Comparison of ENCODE assay signal across 1 cellular context in the genomic region with DNA sequence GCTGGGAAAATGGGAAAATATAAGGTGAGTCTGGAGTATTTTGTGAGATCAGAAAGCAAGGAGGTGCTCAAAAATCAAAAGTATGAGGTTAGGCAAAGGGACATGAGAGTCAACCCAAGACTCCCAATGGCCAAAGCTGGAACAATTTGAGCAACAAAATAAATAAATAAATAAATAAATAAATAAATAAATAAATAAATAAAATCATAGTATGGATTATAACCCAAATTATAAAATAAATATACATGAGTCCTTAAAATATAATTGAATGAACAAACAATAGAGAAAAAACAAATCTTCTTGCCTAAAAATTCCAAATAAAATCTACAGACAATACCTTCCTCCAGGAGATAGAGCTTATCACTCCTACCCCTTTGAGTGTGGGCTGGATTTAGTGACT.
TF ChIP-seq lines count a peak whose summit lies in the region.

No MANE protein-coding gene starts in this region.

TF ChIP-seq in HEK293, 187 proteins besides CTCF, POLR2A, EP300 and RAD21 (continued from another document):
- TF ChIP-seq, protein P1, sequence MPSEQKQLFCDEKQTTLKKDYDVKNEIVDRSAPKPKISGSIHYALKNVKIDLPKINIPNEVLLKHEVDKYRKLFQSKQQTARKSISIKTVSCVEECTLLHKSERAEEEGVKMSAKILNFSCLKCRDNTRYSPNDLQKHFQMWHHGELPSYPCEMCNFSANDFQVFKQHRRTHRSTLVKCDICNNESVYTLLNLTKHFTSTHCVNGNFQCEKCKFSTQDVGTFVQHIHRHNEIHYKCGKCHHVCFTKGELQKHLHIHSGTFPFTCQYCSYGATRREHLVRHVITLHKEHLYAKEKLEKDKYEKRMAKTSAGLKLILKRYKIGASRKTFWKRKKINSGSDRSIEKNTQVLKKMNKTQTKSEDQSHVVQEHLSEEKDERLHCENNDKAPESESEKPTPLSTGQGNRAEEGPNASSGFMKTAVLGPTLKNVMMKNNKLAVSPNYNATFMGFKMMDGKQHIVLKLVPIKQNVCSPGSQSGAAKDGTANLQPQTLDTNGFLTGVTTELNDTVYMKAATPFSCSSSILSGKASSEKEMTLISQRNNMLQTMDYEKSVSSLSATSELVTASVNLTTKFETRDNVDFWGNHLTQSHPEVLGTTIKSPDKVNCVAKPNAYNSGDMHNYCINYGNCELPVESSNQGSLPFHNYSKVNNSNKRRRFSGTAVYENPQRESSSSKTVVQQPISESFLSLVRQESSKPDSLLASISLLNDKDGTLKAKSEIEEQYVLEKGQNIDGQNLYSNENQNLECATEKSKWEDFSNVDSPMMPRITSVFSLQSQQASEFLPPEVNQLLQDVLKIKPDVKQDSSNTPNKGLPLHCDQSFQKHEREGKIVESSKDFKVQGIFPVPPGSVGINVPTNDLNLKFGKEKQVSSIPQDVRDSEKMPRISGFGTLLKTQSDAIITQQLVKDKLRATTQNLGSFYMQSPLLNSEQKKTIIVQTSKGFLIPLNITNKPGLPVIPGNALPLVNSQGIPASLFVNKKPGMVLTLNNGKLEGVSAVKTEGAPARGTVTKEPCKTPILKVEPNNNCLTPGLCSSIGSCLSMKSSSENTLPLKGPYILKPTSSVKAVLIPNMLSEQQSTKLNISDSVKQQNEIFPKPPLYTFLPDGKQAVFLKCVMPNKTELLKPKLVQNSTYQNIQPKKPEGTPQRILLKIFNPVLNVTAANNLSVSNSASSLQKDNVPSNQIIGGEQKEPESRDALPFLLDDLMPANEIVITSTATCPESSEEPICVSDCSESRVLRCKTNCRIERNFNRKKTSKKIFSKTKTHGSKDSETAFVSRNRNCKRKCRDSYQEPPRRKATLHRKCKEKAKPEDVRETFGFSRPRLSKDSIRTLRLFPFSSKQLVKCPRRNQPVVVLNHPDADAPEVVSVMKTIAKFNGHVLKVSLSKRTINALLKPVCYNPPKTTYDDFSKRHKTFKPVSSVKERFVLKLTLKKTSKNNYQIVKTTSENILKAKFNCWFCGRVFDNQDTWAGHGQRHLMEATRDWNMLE (tag by site-specific recombination; conservative IDR thresholded peaks at IDR 0.05; ENCODE audit: low read depth) = peak; percentile 94
- TF ChIP-seq, protein P2, sequence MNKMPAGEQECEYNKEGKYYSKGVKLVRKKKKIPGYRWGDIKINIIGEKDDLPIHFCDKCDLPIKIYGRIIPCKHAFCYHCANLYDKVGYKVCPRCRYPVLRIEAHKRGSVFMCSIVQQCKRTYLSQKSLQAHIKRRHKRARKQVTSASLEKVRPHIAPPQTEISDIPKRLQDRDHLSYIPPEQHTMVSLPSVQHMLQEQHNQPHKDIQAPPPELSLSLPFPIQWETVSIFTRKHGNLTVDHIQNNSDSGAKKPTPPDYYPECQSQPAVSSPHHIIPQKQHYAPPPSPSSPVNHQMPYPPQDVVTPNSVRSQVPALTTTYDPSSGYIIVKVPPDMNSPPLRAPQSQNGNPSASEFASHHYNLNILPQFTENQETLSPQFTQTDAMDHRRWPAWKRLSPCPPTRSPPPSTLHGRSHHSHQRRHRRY (tag by site-specific recombination; IDR thresholded peaks at IDR 0.05) = no peak
- TF ChIP-seq SP3 (tag by site-specific recombination; IDR thresholded peaks at IDR 0.05) (no peak), ZNF366 (tag by site-specific recombination; conservative IDR thresholded peaks at IDR 0.05) (no peak), ZNF585B (tag by site-specific recombination; IDR thresholded peaks at IDR 0.05) (no peak), ZNF596 (tag by site-specific recombination; IDR thresholded peaks at IDR 0.05) (no peak), BCL11B (tag by site-specific recombination; IDR thresholded peaks at IDR 0.05; ENCODE audit: low read depth) (no peak), ZNF701 (tag by site-specific recombination; IDR thresholded peaks at IDR 0.05) (no peak), ZEB2 (tag by site-specific recombination; IDR thresholded peaks at IDR 0.05) (no peak), ZNF121 (tag by site-specific recombination; IDR thresholded peaks at IDR 0.05) (no peak), FEZF1 (tag by site-specific recombination; IDR thresholded peaks at IDR 0.05) (no peak; the same call in 1 of the 2 replicates), ZNF610 (tag by site-specific recombination; IDR thresholded peaks at IDR 0.05; ENCODE audit: borderline replicate concordance) (no peak), ZNF707 (tag by site-specific recombination; IDR thresholded peaks at IDR 0.05) (no peak), ZNF214 (tag by site-specific recombination; IDR thresholded peaks at IDR 0.05; ENCODE audit: borderline replicate concordance) (no peak; the same call in 1 of the 2 replicates), ZFP3 (tag by site-specific recombination; IDR thresholded peaks at IDR 0.05; ENCODE audit: low read depth) (peak; percentile 56; the same call in 1 of the 2 replicates), ZNF37A (tag by site-specific recombination; IDR thresholded peaks at IDR 0.05) (no peak), KLF10 (tag by site-specific recombination; IDR thresholded peaks at IDR 0.05) (no peak)
- TF ChIP-seq, protein P3, sequence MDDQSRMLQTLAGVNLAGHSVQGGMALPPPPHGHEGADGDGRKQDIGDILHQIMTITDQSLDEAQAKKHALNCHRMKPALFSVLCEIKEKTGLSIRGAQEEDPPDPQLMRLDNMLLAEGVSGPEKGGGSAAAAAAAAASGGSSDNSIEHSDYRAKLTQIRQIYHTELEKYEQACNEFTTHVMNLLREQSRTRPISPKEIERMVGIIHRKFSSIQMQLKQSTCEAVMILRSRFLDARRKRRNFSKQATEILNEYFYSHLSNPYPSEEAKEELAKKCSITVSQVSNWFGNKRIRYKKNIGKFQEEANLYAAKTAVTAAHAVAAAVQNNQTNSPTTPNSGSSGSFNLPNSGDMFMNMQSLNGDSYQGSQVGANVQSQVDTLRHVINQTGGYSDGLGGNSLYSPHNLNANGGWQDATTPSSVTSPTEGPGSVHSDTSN (CRISPR knock-in tag; IDR thresholded peaks at IDR 0.05) = no peak
- TF ChIP-seq, protein P4, sequence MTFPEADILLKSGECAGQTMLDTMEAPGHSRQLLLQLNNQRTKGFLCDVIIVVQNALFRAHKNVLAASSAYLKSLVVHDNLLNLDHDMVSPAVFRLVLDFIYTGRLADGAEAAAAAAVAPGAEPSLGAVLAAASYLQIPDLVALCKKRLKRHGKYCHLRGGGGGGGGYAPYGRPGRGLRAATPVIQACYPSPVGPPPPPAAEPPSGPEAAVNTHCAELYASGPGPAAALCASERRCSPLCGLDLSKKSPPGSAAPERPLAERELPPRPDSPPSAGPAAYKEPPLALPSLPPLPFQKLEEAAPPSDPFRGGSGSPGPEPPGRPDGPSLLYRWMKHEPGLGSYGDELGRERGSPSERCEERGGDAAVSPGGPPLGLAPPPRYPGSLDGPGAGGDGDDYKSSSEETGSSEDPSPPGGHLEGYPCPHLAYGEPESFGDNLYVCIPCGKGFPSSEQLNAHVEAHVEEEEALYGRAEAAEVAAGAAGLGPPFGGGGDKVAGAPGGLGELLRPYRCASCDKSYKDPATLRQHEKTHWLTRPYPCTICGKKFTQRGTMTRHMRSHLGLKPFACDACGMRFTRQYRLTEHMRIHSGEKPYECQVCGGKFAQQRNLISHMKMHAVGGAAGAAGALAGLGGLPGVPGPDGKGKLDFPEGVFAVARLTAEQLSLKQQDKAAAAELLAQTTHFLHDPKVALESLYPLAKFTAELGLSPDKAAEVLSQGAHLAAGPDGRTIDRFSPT (tag by site-specific recombination; IDR thresholded peaks at IDR 0.05) = no peak
- TF ChIP-seq, protein P5, sequence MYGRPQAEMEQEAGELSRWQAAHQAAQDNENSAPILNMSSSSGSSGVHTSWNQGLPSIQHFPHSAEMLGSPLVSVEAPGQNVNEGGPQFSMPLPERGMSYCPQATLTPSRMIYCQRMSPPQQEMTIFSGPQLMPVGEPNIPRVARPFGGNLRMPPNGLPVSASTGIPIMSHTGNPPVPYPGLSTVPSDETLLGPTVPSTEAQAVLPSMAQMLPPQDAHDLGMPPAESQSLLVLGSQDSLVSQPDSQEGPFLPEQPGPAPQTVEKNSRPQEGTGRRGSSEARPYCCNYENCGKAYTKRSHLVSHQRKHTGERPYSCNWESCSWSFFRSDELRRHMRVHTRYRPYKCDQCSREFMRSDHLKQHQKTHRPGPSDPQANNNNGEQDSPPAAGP (tag by site-specific recombination; IDR thresholded peaks at IDR 0.05) = no peak
- TF ChIP-seq, protein P6, sequence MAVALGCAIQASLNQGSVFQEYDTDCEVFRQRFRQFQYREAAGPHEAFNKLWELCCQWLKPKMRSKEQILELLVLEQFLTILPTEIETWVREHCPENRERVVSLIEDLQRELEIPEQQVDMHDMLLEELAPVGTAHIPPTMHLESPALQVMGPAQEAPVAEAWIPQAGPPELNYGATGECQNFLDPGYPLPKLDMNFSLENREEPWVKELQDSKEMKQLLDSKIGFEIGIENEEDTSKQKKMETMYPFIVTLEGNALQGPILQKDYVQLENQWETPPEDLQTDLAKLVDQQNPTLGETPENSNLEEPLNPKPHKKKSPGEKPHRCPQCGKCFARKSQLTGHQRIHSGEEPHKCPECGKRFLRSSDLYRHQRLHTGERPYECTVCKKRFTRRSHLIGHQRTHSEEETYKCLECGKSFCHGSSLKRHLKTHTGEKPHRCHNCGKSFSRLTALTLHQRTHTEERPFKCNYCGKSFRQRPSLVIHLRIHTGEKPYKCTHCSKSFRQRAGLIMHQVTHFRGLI (tag by site-specific recombination; IDR thresholded peaks at IDR 0.05) = no peak
- TF ChIP-seq, protein P7, sequence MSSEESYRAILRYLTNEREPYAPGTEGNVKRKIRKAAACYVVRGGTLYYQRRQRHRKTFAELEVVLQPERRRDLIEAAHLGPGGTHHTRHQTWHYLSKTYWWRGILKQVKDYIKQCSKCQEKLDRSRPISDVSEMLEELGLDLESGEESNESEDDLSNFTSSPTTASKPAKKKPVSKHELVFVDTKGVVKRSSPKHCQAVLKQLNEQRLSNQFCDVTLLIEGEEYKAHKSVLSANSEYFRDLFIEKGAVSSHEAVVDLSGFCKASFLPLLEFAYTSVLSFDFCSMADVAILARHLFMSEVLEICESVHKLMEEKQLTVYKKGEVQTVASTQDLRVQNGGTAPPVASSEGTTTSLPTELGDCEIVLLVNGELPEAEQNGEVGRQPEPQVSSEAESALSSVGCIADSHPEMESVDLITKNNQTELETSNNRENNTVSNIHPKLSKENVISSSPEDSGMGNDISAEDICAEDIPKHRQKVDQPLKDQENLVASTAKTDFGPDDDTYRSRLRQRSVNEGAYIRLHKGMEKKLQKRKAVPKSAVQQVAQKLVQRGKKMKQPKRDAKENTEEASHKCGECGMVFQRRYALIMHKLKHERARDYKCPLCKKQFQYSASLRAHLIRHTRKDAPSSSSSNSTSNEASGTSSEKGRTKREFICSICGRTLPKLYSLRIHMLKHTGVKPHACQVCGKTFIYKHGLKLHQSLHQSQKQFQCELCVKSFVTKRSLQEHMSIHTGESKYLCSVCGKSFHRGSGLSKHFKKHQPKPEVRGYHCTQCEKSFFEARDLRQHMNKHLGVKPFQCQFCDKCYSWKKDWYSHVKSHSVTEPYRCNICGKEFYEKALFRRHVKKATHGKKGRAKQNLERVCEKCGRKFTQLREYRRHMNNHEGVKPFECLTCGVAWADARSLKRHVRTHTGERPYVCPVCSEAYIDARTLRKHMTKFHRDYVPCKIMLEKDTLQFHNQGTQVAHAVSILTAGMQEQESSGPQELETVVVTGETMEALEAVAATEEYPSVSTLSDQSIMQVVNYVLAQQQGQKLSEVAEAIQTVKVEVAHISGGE (tag by site-specific recombination; conservative IDR thresholded peaks at IDR 0.05; ENCODE audit: low read depth) = peak; percentile 79
- TF ChIP-seq, protein P8, sequence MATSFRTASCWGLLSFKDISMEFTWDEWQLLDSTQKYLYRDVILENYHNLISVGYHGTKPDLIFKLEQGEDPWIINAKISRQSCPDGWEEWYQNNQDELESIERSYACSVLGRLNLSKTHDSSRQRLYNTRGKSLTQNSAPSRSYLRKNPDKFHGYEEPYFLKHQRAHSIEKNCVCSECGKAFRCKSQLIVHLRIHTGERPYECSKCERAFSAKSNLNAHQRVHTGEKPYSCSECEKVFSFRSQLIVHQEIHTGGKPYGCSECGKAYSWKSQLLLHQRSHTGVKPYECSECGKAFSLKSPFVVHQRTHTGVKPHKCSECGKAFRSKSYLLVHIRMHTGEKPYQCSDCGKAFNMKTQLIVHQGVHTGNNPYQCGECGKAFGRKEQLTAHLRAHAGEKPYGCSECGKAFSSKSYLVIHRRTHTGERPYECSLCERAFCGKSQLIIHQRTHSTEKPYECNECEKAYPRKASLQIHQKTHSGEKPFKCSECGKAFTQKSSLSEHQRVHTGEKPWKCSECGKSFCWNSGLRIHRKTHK (tag by site-specific recombination; IDR thresholded peaks at IDR 0.05) = no peak
- TF ChIP-seq, protein P9, sequence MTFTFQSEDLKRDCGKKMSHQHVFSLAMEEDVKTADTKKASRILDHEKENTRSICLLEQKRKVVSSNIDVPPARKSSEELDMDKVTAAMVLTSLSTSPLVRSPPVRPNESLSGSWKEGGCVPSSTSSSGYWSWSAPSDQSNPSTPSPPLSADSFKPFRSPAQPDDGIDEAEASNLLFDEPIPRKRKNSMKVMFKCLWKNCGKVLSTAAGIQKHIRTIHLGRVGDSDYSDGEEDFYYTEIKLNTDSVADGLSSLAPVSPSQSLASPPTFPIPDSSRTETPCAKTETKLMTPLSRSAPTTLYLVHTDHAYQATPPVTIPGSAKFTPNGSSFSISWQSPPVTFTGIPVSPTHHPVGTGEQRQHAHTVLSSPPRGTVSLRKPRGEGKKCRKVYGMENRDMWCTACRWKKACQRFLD (tag by site-specific recombination; IDR thresholded peaks at IDR 0.05) = 0 out of 2 replicates have a peak, but pooled peaks have one; percentile 48
- TF ChIP-seq, protein P10, sequence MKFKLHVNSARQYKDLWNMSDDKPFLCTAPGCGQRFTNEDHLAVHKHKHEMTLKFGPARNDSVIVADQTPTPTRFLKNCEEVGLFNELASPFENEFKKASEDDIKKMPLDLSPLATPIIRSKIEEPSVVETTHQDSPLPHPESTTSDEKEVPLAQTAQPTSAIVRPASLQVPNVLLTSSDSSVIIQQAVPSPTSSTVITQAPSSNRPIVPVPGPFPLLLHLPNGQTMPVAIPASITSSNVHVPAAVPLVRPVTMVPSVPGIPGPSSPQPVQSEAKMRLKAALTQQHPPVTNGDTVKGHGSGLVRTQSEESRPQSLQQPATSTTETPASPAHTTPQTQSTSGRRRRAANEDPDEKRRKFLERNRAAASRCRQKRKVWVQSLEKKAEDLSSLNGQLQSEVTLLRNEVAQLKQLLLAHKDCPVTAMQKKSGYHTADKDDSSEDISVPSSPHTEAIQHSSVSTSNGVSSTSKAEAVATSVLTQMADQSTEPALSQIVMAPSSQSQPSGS (tag by site-specific recombination; IDR thresholded peaks at IDR 0.05; ENCODE audit: low read depth) = no peak
- TF ChIP-seq, protein P11, sequence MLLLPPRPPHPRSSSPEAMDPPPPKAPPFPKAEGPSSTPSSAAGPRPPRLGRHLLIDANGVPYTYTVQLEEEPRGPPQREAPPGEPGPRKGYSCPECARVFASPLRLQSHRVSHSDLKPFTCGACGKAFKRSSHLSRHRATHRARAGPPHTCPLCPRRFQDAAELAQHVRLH (tag by site-specific recombination; IDR thresholded peaks at IDR 0.05) = 0 out of 2 replicates have a peak, but pooled peaks have one; percentile 68
TF ChIP-seq in HEK293: peak in this region for 36.
